In genomic region chr2:106119074-106119473, GRCh38 we compare ENCODE assay signal across 29 cellular contexts.
"Had no signal": no experiment of that assay in that cellular context is flagged by ENCODE, and none has a peak within 500 bp of the region (broad histone marks: within the 10 kb centered on the region; RNA-seq: fewer than 3 reads in every experiment).

No MANE protein-coding gene starts in this region.

- ATAC-seq: activated CD8-positive, alpha-beta T cell treated with anti-CD3 and anti-CD28 coated beads, Interleukin-2, amount 10 ng/mL, durations not matched to agents 7 days and 5 days; Panc1; Right ventricle myocardium inferior had no signal

- DNase-seq: activated CD4-positive, alpha-beta T cell treated with anti-CD3 and anti-CD28 coated beads for 48 hours; activated CD4-positive, alpha-beta T cell treated with anti-CD3 and anti-CD28 coated beads, Interleukin-2, amount 50 U/mL, for 4 hours; activated CD4-positive, CD25-positive, alpha-beta regulatory T cell treated with anti-CD3 and anti-CD28 coated beads, Interleukin-2, amount 50 U/mL, for 72 hours; activated CD8-positive, alpha-beta memory T cell treated with anti-CD3 and anti-CD28 coated beads, Interleukin-2, amount 50 U/mL, for 48 hours; activated CD8-positive, alpha-beta T cell treated with anti-CD3 and anti-CD28 coated beads, Interleukin-2, amount 10 ng/mL, durations not matched to agents 7 days and 5 days; activated effector memory CD4-positive, alpha-beta T cell treated with Interleukin-2 at 50 U/mL for 16 hours; activated naive CD4-positive, alpha-beta T cell; activated T-cell treated with anti-CD3 and anti-CD28 coated beads, Interleukin-2, amount 50 U/mL, for 1 hour; amygdala; NCI-H1092 treated with DMSO at 0.1 percent for 48 hours; NCI-H1417 treated with DMSO at 0.1 percent for 48 hours; NCI-H1694; NCI-H2029; NCI-H2107; NCI-H2171 treated with DMSO at 0.1 percent for 48 hours; NCI-H226; NCI-H510A; NCI-H69; NK-92 treated with Interleukin-12 subunit alpha and Interleukin-12 subunit beta, amount 100 ng/mL, for 24 hours; OCI-M1; RPMI8226; SK-N-SH had no signal

- H3K27me3 Mint-ChIP-seq: activated naive CD4-positive, alpha-beta T cell treated with anti-CD3 and anti-CD28 coated beads, Interleukin-2, amount 50 U/mL, for 24 hours; central memory CD8-positive, alpha-beta T cell had no signal

- H3K9me2 ChIP-seq: SK-N-SH had no signal

- H3K4me2 ChIP-seq: KMS-11, SK-N-SH had no signal

- H3K9me3 Mint-ChIP-seq: activated naive CD4-positive, alpha-beta T cell treated with anti-CD3 and anti-CD28 coated beads, Interleukin-2, amount 50 U/mL, for 24 hours; brain; central memory CD8-positive, alpha-beta T cell had no signal

- H3K27ac Mint-ChIP-seq: activated naive CD4-positive, alpha-beta T cell treated with anti-CD3 and anti-CD28 coated beads, Interleukin-2, amount 50 U/mL, for 24 hours; brain had no signal

- H3K9me3 ChIP-seq: SJCRH30, SK-N-SH had no signal

- H3K4me3 ChIP-seq: SJCRH30 had no signal

- H3K4me3 Mint-ChIP-seq: activated CD8-positive, alpha-beta T cell treated with anti-CD3 and anti-CD28 coated beads, Interleukin-2, amount 10 ng/mL, durations not matched to agents 7 days and 5 days; activated naive CD4-positive, alpha-beta T cell treated with anti-CD3 and anti-CD28 coated beads, Interleukin-2, amount 50 U/mL, for 24 hours; brain; central memory CD8-positive, alpha-beta T cell had no signal

- H3K27me3 ChIP-seq: SJCRH30 had no signal

- H3K4me1 Mint-ChIP-seq: brain had no signal

- H3K27ac ChIP-seq: KMS-11, SJCRH30 had no signal
